Comparison of ENCODE assay signal across 1 cellular context in the genomic region with DNA sequence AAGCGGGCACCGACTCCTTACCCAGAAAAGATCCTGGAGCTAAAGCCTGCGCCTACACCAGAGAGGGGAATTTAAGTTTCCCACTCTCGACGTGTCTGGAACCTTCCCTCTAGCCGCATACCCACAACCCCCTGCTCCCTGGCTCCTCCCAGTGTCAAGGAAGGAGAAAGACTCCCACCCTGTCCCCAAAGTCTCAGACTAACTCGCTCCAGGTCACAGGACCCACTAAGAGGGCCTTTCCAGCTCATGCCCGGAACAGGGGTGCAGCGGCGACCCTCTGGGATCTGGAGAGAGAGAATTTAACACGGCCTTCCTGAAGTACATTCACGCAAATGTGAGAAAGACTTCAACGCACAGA.
A peak's percentile ranks its signal among the peaks of the same experiment; 100 is the strongest.
TF ChIP-seq lines count a peak whose summit lies in the region.

No MANE protein-coding gene starts in this region.

TF ChIP-seq in GM12878, 131 proteins besides CTCF, POLR2A, EP300 and RAD21:
- TF ChIP-seq, protein P1, sequence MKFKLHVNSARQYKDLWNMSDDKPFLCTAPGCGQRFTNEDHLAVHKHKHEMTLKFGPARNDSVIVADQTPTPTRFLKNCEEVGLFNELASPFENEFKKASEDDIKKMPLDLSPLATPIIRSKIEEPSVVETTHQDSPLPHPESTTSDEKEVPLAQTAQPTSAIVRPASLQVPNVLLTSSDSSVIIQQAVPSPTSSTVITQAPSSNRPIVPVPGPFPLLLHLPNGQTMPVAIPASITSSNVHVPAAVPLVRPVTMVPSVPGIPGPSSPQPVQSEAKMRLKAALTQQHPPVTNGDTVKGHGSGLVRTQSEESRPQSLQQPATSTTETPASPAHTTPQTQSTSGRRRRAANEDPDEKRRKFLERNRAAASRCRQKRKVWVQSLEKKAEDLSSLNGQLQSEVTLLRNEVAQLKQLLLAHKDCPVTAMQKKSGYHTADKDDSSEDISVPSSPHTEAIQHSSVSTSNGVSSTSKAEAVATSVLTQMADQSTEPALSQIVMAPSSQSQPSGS (IDR thresholded peaks at IDR 0.05; ENCODE audit: low read length) = no peak
- TF ChIP-seq HSF1 (IDR thresholded peaks at IDR 0.05; ENCODE audit: low read depth, low read length) = peak; percentile 62; the same call in 1 of the 2 replicates
- TF ChIP-seq SREBF2 (IDR thresholded peaks at IDR 0.05; ENCODE audit: low read length) = no peak
- TF ChIP-seq ZNF217 (IDR thresholded peaks at IDR 0.05) = no peak
- no peak for TF ChIP-seq IKZF1 (conservative IDR thresholded peaks at IDR 0.05)
- no peak for TF ChIP-seq SREBF1 (IDR thresholded peaks at IDR 0.05; ENCODE audit: low read length)
